ENCODE assay signal across 9 cellular contexts in the genomic region with DNA sequence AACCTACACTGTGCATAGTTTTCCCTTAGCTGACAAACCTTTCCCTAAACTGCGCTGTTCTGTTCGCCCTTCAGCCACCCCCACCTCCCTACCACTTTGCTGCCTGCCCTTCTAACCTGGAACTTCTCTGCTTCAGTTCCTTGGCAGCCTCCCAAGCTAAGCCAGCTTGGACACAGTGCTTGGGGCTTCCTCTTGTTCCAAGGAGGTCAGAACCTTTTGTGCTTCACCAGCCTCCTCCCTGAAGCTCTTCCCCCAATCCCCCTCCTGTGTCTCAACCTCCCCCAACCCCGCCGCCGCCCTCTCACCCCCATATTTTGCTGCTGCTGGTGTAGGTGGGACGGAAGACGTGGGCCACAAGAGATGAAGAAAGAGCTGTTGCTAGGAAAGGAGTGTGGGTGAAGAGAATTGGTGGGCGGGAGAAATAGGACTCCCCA. TPM values are rescaled to one million over a fixed set of nuclear protein-coding genes. Genes with fewer than 3 reads are reported as not detected.
A peak's percentile ranks its signal among the peaks of the same experiment; 100 is the strongest.
DNase-seq lines count a peak whose midpoint lies in the region; ATAC-seq and TF ChIP-seq lines count a peak whose summit lies in the region.
"Had no signal": no experiment of that assay in that cellular context is flagged by ENCODE, and none has a peak within 500 bp of the region (broad histone marks: within the 10 kb centered on the region; RNA-seq: fewer than 3 reads in every experiment).

No MANE protein-coding gene starts in this region.

- no peak overlapping the region for H2BK120ac ChIP-seq in IMR-90 (ENCODE audit: low read depth, low read length)

- H2AFZ ChIP-seq in IMR-90 (replicated peaks; ENCODE audit: low read length, poor library complexity): no peak overlapping the region

- H3K27me3 ChIP-seq in IMR-90 (ENCODE audit: control insufficient read depth, insufficient read depth, low read length): peaks cover 7% of the 10 kb centered on the region
- no peaks in the 10 kb centered on the region for H3K27me3 ChIP-seq in right atrium auricular region

- no peak overlapping the region for H2BK20ac ChIP-seq in IMR-90 (ENCODE audit: low read depth, low read length)

- H4K91ac ChIP-seq in IMR-90 (ENCODE audit: insufficient read depth, low read depth, low read length): no peak overlapping the region

- H3K27ac ChIP-seq in IMR-90 (ENCODE audit: insufficient read depth, low read length) (no peak overlapping the region), right atrium auricular region (peak overlapping the region in 1 of 2 donors; percentile 72)

- H3K18ac ChIP-seq in IMR-90 (ENCODE audit: low read depth, low read length): no peak overlapping the region

- H3K9me3 Mint-ChIP-seq in activated naive CD8-positive, alpha-beta T cell treated with anti-CD3 and anti-CD28 coated beads for 36 hours: no peaks in the 10 kb centered on the region
- no peaks in the 10 kb centered on the region for H3K9me3 Mint-ChIP-seq in CD14-positive monocyte
- H3K9me3 Mint-ChIP-seq: T-cell had no signal

- no CpG with 5 or more reads among the region's 8 CpGs for WGBS in IMR-90 (ENCODE audit: extremely low coverage in 2 of 2, insufficient read length in 1 of 2), 2 experiments

- H3K23ac ChIP-seq in IMR-90 (ENCODE audit: low read depth, low read length): no peak overlapping the region

- H3K56ac ChIP-seq in IMR-90 (ENCODE audit: extremely low read depth, insufficient read depth, low read length): no peak overlapping the region

- no peak overlapping the region for H2AK9ac ChIP-seq in IMR-90 (replicated peaks; ENCODE audit: low read depth, low read length, poor library complexity)

- BruUV-seq in IMR-90 (replicated peaks; lab: Mats Ljungman, UMichigan): no TSS peak

- H3K4me2 ChIP-seq in IMR-90 (ENCODE audit: low read depth, low read length): no peak overlapping the region

- H3K14ac ChIP-seq in IMR-90 (replicated peaks; ENCODE audit: low read depth, low read length): no peak overlapping the region

- TF ChIP-seq RAD21 in IMR-90 (IDR thresholded peaks at IDR 0.05; ENCODE audit: low read length): no peak

- CTCF ChIA-PET in IMR-90 (lab: Yijun Ruan, JAX): no interaction called here

- H4K20me1 ChIP-seq in IMR-90 (ENCODE audit: insufficient read depth, low read length): no peaks in the 10 kb centered on the region

- no peaks in the 10 kb centered on the region for H3K27me3 Mint-ChIP-seq in activated naive CD8-positive, alpha-beta T cell treated with anti-CD3 and anti-CD28 coated beads for 36 hours
- H3K27me3 Mint-ChIP-seq in CD14-positive monocyte (ENCODE audit: low read depth in 3 of 3): peaks cover 32 to 44% (median 43%) of the 10 kb centered on the region in 3 donors
- H3K27me3 Mint-ChIP-seq: T-cell had no signal

- H4K5ac ChIP-seq in IMR-90 (ENCODE audit: low read depth, low read length): no peak overlapping the region

- no peak for TF ChIP-seq POLR2A in IMR-90 (IDR thresholded peaks at IDR 0.05; ENCODE audit: low read depth, low read length)

- H3K27ac Mint-ChIP-seq in activated naive CD8-positive, alpha-beta T cell treated with anti-CD3 and anti-CD28 coated beads for 36 hours: peak overlapping the region; percentile 36
- H3K27ac Mint-ChIP-seq in CD14-positive monocyte: no peak overlapping the region

- H2AK5ac ChIP-seq in IMR-90 (ENCODE audit: low read depth, low read length): no peak overlapping the region

- H3K9me3 ChIP-seq in IMR-90 (ENCODE audit: control insufficient read depth, insufficient read depth, low read length) (no peaks in the 10 kb centered on the region), right atrium auricular region (no peaks in the 10 kb centered on the region)

- POLR2A ChIA-PET in IMR-90 (lab: Charles Lee; ENCODE audit: unreplicated experiment): no interaction called here

- H3K9ac ChIP-seq in IMR-90 (ENCODE audit: low read depth, low read length): no peak overlapping the region

- no peak overlapping the region for H2BK5ac ChIP-seq in IMR-90 (ENCODE audit: low read depth, low read length, poor library complexity, severe bottlenecking)

- H3K36me3 ChIP-seq in IMR-90 (ENCODE audit: control insufficient read depth, insufficient read depth, low read length) (no peaks in the 10 kb centered on the region), right atrium auricular region (no peaks in the 10 kb centered on the region)

- ATAC-seq in IMR-90 (ENCODE audit: low read depth): peak; percentile 44; the same call in 1 of the 2 replicates
- peak; percentile 86 for ATAC-seq in sciatic nerve
- no peak for ATAC-seq in GM21526 (IDR thresholded peaks at IDR 0.05; ENCODE audit: low FRiP score, unreplicated experiment)
- ATAC-seq in GM19351 (IDR thresholded peaks at IDR 0.05; ENCODE audit: unreplicated experiment): no peak

- intact Hi-C loops in IMR-90 (cut with micrococcal nuclease) (no loop called here), sciatic nerve (cut with DNase I) (no loop called here), CD14-positive monocyte (cut with micrococcal nuclease) (no loop called here)

- H3K79me1 ChIP-seq in IMR-90 (ENCODE audit: low read depth in 1 of 2, low read length in 2 of 2): no peaks in the 10 kb centered on the region

- H3K4me3 ChIP-seq in IMR-90 (ENCODE audit: insufficient read depth, low read depth, low read length): no peak overlapping the region
- H3K4me3 ChIP-seq in right atrium auricular region: no peak overlapping the region
- H3K4me3 ChIP-seq: skin epidermis had no signal

- dilution Hi-C loops in IMR-90 (cut with HindIII; ENCODE audit: low sequenced_read_pairs, unreplicated experiment): no loop called here

- DNase-seq in IMR-90 (no peak), right atrium auricular region (ENCODE audit: low spot score) (peak; percentile 67), sciatic nerve (ENCODE audit: low spot score) (peak; percentile 70), CD14-positive monocyte (ENCODE audit: low spot score) (no peak)
- DNase-seq in activated naive CD8-positive, alpha-beta T cell treated with anti-CD3 and anti-CD28 coated beads for 36 hours: no peak
- DNase-seq: T-cell had no signal

- H3K4me3 Mint-ChIP-seq in activated naive CD8-positive, alpha-beta T cell treated with anti-CD3 and anti-CD28 coated beads for 36 hours: peak overlapping the region; percentile 15
- no peak overlapping the region for H3K4me3 Mint-ChIP-seq in CD14-positive monocyte

- TF ChIP-seq CTCF in IMR-90 (conservative IDR thresholded peaks at IDR 0.05; ENCODE audit: low read depth, low read length): no peak
- TF ChIP-seq CTCF in right atrium auricular region (IDR thresholded peaks at IDR 0.05): no peak
- TF ChIP-seq CTCF in CD14-positive monocyte (IDR thresholded peaks at IDR 0.05): no peak

- H3K4me1 ChIP-seq in IMR-90 (ENCODE audit: control insufficient read depth, insufficient read depth, low read length) (peaks cover 1% of the 10 kb centered on the region; the same call in 1 of the 2 replicates), right atrium auricular region (peaks cover 0 to 28% of the 10 kb centered on the region in 2 donors)

- no peak overlapping the region for H2BK15ac ChIP-seq in IMR-90 (ENCODE audit: low read depth, low read length)

- no peaks in the 10 kb centered on the region for H3K9me1 ChIP-seq in IMR-90 (ENCODE audit: insufficient read depth, low read length)

- in situ Hi-C loops in IMR-90 (cut with MboI; ENCODE audit: low sequenced_read_pairs): no loop called here

- H3K36me3 Mint-ChIP-seq in activated naive CD8-positive, alpha-beta T cell treated with anti-CD3 and anti-CD28 coated beads for 36 hours: no peaks in the 10 kb centered on the region
- H3K36me3 Mint-ChIP-seq in CD14-positive monocyte: no peaks in the 10 kb centered on the region
- H3K36me3 Mint-ChIP-seq: T-cell had no signal

- H4K8ac ChIP-seq in IMR-90 (ENCODE audit: low read depth in 2 of 2, low read length in 2 of 2): no peak overlapping the region

- no peak overlapping the region for H3K4ac ChIP-seq in IMR-90 (ENCODE audit: low read depth, low read length)

- H3K4me1 Mint-ChIP-seq in activated naive CD8-positive, alpha-beta T cell treated with anti-CD3 and anti-CD28 coated beads for 36 hours: peaks cover 24% of the 10 kb centered on the region
- no peaks in the 10 kb centered on the region for H3K4me1 Mint-ChIP-seq in CD14-positive monocyte

TF ChIP-seq in IMR-90, 13 proteins besides CTCF, POLR2A, EP300 and RAD21 (continues in another document):
- no peak for TF ChIP-seq CHD1 (IDR thresholded peaks at IDR 0.05; ENCODE audit: low read depth, low read length)
- TF ChIP-seq MXI1 (IDR thresholded peaks at IDR 0.05; ENCODE audit: borderline replicate concordance, low read depth, low read length): no peak
- TF ChIP-seq, protein P1, sequence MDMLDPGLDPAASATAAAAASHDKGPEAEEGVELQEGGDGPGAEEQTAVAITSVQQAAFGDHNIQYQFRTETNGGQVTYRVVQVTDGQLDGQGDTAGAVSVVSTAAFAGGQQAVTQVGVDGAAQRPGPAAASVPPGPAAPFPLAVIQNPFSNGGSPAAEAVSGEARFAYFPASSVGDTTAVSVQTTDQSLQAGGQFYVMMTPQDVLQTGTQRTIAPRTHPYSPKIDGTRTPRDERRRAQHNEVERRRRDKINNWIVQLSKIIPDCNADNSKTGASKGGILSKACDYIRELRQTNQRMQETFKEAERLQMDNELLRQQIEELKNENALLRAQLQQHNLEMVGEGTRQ (IDR thresholded peaks at IDR 0.05; ENCODE audit: low read depth, low read length): no peak
- TF ChIP-seq, protein P2, sequence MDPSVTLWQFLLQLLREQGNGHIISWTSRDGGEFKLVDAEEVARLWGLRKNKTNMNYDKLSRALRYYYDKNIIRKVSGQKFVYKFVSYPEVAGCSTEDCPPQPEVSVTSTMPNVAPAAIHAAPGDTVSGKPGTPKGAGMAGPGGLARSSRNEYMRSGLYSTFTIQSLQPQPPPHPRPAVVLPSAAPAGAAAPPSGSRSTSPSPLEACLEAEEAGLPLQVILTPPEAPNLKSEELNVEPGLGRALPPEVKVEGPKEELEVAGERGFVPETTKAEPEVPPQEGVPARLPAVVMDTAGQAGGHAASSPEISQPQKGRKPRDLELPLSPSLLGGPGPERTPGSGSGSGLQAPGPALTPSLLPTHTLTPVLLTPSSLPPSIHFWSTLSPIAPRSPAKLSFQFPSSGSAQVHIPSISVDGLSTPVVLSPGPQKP (IDR thresholded peaks at IDR 0.05; ENCODE audit: borderline replicate concordance, low read depth, low read length): no peak
- TF ChIP-seq NFE2L2 (IDR thresholded peaks at IDR 0.05; ENCODE audit: low read depth, low read length): no peak
- no peak for TF ChIP-seq MAFK (IDR thresholded peaks at IDR 0.05; ENCODE audit: low read depth, low read length)
- TF ChIP-seq FOS (IDR thresholded peaks at IDR 0.05; ENCODE audit: low read depth, low read length): no peak
- TF ChIP-seq SMC3 (IDR thresholded peaks at IDR 0.05; ENCODE audit: low read depth, low read length): no peak
- no peak for TF ChIP-seq RFX5 (IDR thresholded peaks at IDR 0.05; ENCODE audit: low read depth, low read length)

RNA-seq across cellular contexts. Expression of a gene that starts 8.1 kb away (rescaled TPM):
- total RNA-seq in IMR-90 (2012; rRNA removed) (16.7 and 19.5 TPM in 2 replicates), right atrium auricular region (10 to 100 TPM; 14.9 to 19.0 TPM), sciatic nerve (28.8 TPM)
- polyA plus RNA-seq in IMR-90 (2012; rRNA removed) (4.7 and 5.5 TPM in 2 replicates), CD14-positive monocyte (1 to 10 TPM; 2.7 TPM)
- 1.0 and 1.5 TPM in 2 replicates for polyA plus RNA-seq in IMR-90 (2012; cell fraction: cytosol; rRNA removed)
- 3.7 and 25.8 TPM in 2 replicates for polyA plus RNA-seq in IMR-90 (2012; cell fraction: nucleus; rRNA removed; ENCODE audit: low replicate concordance)
- 1 to 10 TPM; 8.7 to 9.1 TPM for total RNA-seq in activated naive CD8-positive, alpha-beta T cell treated with anti-CD3 and anti-CD28 coated beads for 36 hours

Comparison
In these comparisons a context has a peak if more than half of its experiments do, and no peak if none do; other contexts are left out.
1. ATAC-seq: peak in IMR-90 (single experiment) and sciatic nerve (single experiment); none in GM21526 (single experiment) and GM19351 (single experiment).
2. DNase-seq: peak in right atrium auricular region (single experiment) and sciatic nerve (single experiment); none in IMR-90 (single experiment), activated naive CD8-positive, alpha-beta T cell treated with anti-CD3 and anti-CD28 coated beads for 36 hours (single experiment) and CD14-positive monocyte (single experiment).